ENCODE assay signal across 29 cellular contexts in genomic region chr1:27216466-27216865, GRCh38.
"Had no signal": no experiment of that assay in that cellular context is flagged by ENCODE, and none has a peak within 500 bp of the region (broad histone marks: within the 10 kb centered on the region; RNA-seq: fewer than 3 reads in every experiment).

No MANE protein-coding gene starts in this region.

- H3K9me3 ChIP-seq: colonic mucosa, esophagus muscularis mucosa, esophagus squamous epithelium, gastrocnemius medialis, gastroesophageal sphincter, heart left ventricle, heart right ventricle had no signal

- H3K9me3 Mint-ChIP-seq: dendritic cell treated with granulocyte-macrophage colony-stimulating factor and Interleukin-4, amounts not matched to agents 40 ng/mL and 50 ng/mL, for 4 days; effector memory CD8-positive, alpha-beta T cell had no signal

- H3K36me3 ChIP-seq: colonic mucosa, esophagus muscularis mucosa, esophagus squamous epithelium, gastrocnemius medialis, gastroesophageal sphincter, heart left ventricle, heart right ventricle had no signal

- H3K4me3 ChIP-seq: colonic mucosa, coronary artery, dorsolateral prefrontal cortex, esophagus muscularis mucosa, esophagus squamous epithelium, gastrocnemius medialis, gastroesophageal sphincter, heart left ventricle, heart right ventricle had no signal

- H3K27ac ChIP-seq: colonic mucosa, coronary artery, dorsolateral prefrontal cortex, epithelial cell of prostate, esophagus muscularis mucosa, esophagus squamous epithelium, foreskin keratinocyte, gastrocnemius medialis, gastroesophageal sphincter, heart left ventricle, heart right ventricle had no signal

- H3K4me1 ChIP-seq: colonic mucosa, esophagus muscularis mucosa, esophagus squamous epithelium, foreskin keratinocyte, gastrocnemius medialis, gastroesophageal sphincter, heart left ventricle, heart right ventricle had no signal

- FAIRE-seq: colon, endometrium, endothelial cell of umbilical vein, frontal cortex had no signal

- H3K4me1 Mint-ChIP-seq: endodermal cell had no signal

- H3K4me3 Mint-ChIP-seq: dendritic cell treated with granulocyte-macrophage colony-stimulating factor and Interleukin-4, amounts not matched to agents 40 ng/mL and 50 ng/mL, for 4 days; effector memory CD8-positive, alpha-beta T cell; endodermal cell had no signal

- H3K27me3 ChIP-seq: colonic mucosa, dorsolateral prefrontal cortex, esophagus muscularis mucosa, esophagus squamous epithelium, foreskin keratinocyte, gastrocnemius medialis, gastroesophageal sphincter, heart left ventricle, heart right ventricle had no signal

- DNase-seq: colonic mucosa; cortex of kidney; dermis blood vessel endothelial cell; dorsolateral prefrontal cortex; effector CD4-positive, alpha-beta T cell; effector CD8-positive, alpha-beta T cell; effector memory CD4-positive, alpha-beta T cell; effector memory CD8-positive, alpha-beta T cell; endodermal cell; erythroblast; esophagus squamous epithelium; foreskin fibroblast; foreskin keratinocyte; foreskin melanocyte; gastrocnemius medialis; glutamatergic neuron; head of caudate nucleus; heart left ventricle; heart right ventricle had no signal

- H3K27ac Mint-ChIP-seq: dendritic cell treated with granulocyte-macrophage colony-stimulating factor and Interleukin-4, amounts not matched to agents 40 ng/mL and 50 ng/mL, for 4 days; effector memory CD8-positive, alpha-beta T cell; endodermal cell had no signal

- ATAC-seq: effector memory CD8-positive, alpha-beta T cell; esophagus mucosa; foreskin keratinocyte; gastrocnemius medialis; gastroesophageal sphincter; heart left ventricle; heart right ventricle had no signal
